In genomic region chr2:140801311-140801710, GRCh38 we compare ENCODE assay signal across 1 cellular context.
TF ChIP-seq lines count a peak whose summit lies in the region.

No MANE protein-coding gene starts in this region.

TF ChIP-seq in A549, 52 proteins besides CTCF, POLR2A, EP300 and RAD21 (continued from another document):
- TF ChIP-seq MYC (IDR thresholded peaks at IDR 0.05; ENCODE audit: borderline replicate concordance, low read length) = no peak
- no peak for TF ChIP-seq EHF (CRISPR knock-in tag; IDR thresholded peaks at IDR 0.05)
- no peak for TF ChIP-seq CBX2 (IDR thresholded peaks at IDR 0.05; ENCODE audit: borderline replicate concordance, low read depth)
- no peak for TF ChIP-seq PHF8 (IDR thresholded peaks at IDR 0.05; ENCODE audit: borderline replicate concordance, low read depth)
- no peak for TF ChIP-seq BCL3 (IDR thresholded peaks at IDR 0.05)
